ENCODE assay signal across 8 cellular contexts in genomic region chr7:74083117-74083876, GRCh38. TPM values are rescaled to one million over a fixed set of nuclear protein-coding genes. Genes with fewer than 3 reads are reported as not detected.
DNase-seq lines count a peak whose midpoint lies in the region; ATAC-seq and TF ChIP-seq lines count a peak whose summit lies in the region.

TSS of gene LIMK1 (plus strand) at chr7:74083804. CDS start at chr7:74083991, 187 bp downstream.

- H3K36me3 Mint-ChIP-seq in endothelial cell (ENCODE audit: low read depth, unreplicated experiment) (peaks cover 10% of the 10 kb centered on the region), mesothelial cell of epicardium (peaks cover 15% of the 10 kb centered on the region)

- H3K27me3 Mint-ChIP-seq in endothelial cell (ENCODE audit: unreplicated experiment) (peaks cover 4% of the 10 kb centered on the region), mesothelial cell of epicardium (ENCODE audit: low read depth) (no peaks in the 10 kb centered on the region)

- H3K4me3 Mint-ChIP-seq in endothelial cell (ENCODE audit: unreplicated experiment) = peak within 1 kb of the TSS; percentile 81
- H3K4me3 Mint-ChIP-seq in mesothelial cell of epicardium = peak within 1 kb of the TSS; percentile 77

- TF ChIP-seq CTCF in HL-60 (IDR thresholded peaks at IDR 0.05; ENCODE audit: insufficient read depth, low read length) (no peak), endothelial cell (IDR thresholded peaks at IDR 0.05; ENCODE audit: unreplicated experiment) (no peak), mesothelial cell of epicardium (IDR thresholded peaks at IDR 0.05; ENCODE audit: unreplicated experiment) (no peak)

- peak within 1 kb of the TSS; percentile 85 for H3K9ac ChIP-seq in NT2/D1 (ENCODE audit: insufficient read length, low read depth)

- H3K27me3 ChIP-seq in HL-60 (ENCODE audit: insufficient read depth, poor library complexity, severe bottlenecking) = no peaks in the 10 kb centered on the region
- no peaks in the 10 kb centered on the region for H3K27me3 ChIP-seq in NT2/D1 (ENCODE audit: insufficient read depth, insufficient read length)

- H3K9me3 ChIP-seq in NT2/D1 (ENCODE audit: insufficient read depth, low read length) = no peaks in the 10 kb centered on the region

- peak within 1 kb of the TSS; percentile 65 for H3K4me3 ChIP-seq in HL-60 (replicated peaks; ENCODE audit: insufficient read depth, low read length)
- peak within 1 kb of the TSS; percentile 56 for H3K4me3 ChIP-seq in NT2/D1 (ENCODE audit: insufficient read length, low read depth)

- peak; percentile 78 for ATAC-seq in GM19397 (IDR thresholded peaks at IDR 0.05; ENCODE audit: unreplicated experiment)

- DNase-seq in CD1c-positive myeloid dendritic cell (ENCODE audit: extremely low spot score) = peak; percentile 90
- DNase-seq in HL-60 (ENCODE audit: low read depth in 1 of 2, low spot score in 1 of 2) = peak; percentile 60 to 69
- peak; percentile 72 for DNase-seq in NT2/D1 (ENCODE audit: low read depth, low spot score)
- peak; percentile 40 for DNase-seq in activated CD8-positive, alpha-beta memory T cell treated with anti-CD3 and anti-CD28 coated beads, Interleukin-2, amount 50 U/mL, for 24 hours (ENCODE audit: extremely low read depth)
- peak; percentile 79 for DNase-seq in endothelial cell (ENCODE audit: low spot score)
- DNase-seq in mesothelial cell of epicardium (ENCODE audit: low spot score in 2 of 2, unreplicated experiment in 2 of 2) = peak; percentile 85 to 86
- DNase-seq in stimulated activated CD8-positive, alpha-beta memory T cell treated with anti-CD3 and anti-CD28 coated beads, Interleukin-15, amount 100 ng/mL, for 24 hours (ENCODE audit: low read depth) = peak; percentile 76

- no peaks in the 10 kb centered on the region for H3K9me3 Mint-ChIP-seq in endothelial cell (ENCODE audit: unreplicated experiment)
- no peaks in the 10 kb centered on the region for H3K9me3 Mint-ChIP-seq in mesothelial cell of epicardium

- peaks cover 17% of the 10 kb centered on the region for H3K36me3 ChIP-seq in NT2/D1 (ENCODE audit: insufficient read depth, insufficient read length, low read length)

- peaks cover 11% of the 10 kb centered on the region for H3K4me1 ChIP-seq in NT2/D1 (ENCODE audit: insufficient read depth, insufficient read length)

- H3K4me1 Mint-ChIP-seq in endothelial cell (ENCODE audit: unreplicated experiment) (peaks cover 8% of the 10 kb centered on the region), mesothelial cell of epicardium (peaks cover 30% of the 10 kb centered on the region)

- H3K27ac Mint-ChIP-seq in endothelial cell (ENCODE audit: unreplicated experiment) = no peak within 1 kb of the TSS
- H3K27ac Mint-ChIP-seq in mesothelial cell of epicardium = peak within 1 kb of the TSS; percentile 92

- H3K27ac ChIP-seq in HL-60 (replicated peaks) = peak within 1 kb of the TSS; percentile 37

RNA-seq across cellular contexts. Expression of gene LIMK1, which starts in this region (rescaled TPM):
- total RNA-seq in endothelial cell (ENCODE audit: unreplicated experiment) (51.0 TPM), mesothelial cell of epicardium (54.6 to 56.0 TPM (median 54.9 TPM) in 3 replicates)

Comparison
In these comparisons a context has a peak if more than half of its experiments do, and no peak if none do; other contexts are left out.
1. Peak in every context shown above with its lines: DNase-seq, ATAC-seq, H3K4me3 ChIP-seq and H3K27ac ChIP-seq.
2. DNase-seq: peak in every context shown above with its lines; median percentile 90 in CD1c-positive myeloid dendritic cell; 86 in mesothelial cell of epicardium; 79 in endothelial cell; 76 in stimulated activated CD8-positive, alpha-beta memory T cell treated with anti-CD3 and anti-CD28 coated beads, Interleukin-15, amount 100 ng/mL, for 24 hours; 72 in NT2/D1; 64 in HL-60; 40 in activated CD8-positive, alpha-beta memory T cell treated with anti-CD3 and anti-CD28 coated beads, Interleukin-2, amount 50 U/mL, for 24 hours.